In the genomic region with DNA sequence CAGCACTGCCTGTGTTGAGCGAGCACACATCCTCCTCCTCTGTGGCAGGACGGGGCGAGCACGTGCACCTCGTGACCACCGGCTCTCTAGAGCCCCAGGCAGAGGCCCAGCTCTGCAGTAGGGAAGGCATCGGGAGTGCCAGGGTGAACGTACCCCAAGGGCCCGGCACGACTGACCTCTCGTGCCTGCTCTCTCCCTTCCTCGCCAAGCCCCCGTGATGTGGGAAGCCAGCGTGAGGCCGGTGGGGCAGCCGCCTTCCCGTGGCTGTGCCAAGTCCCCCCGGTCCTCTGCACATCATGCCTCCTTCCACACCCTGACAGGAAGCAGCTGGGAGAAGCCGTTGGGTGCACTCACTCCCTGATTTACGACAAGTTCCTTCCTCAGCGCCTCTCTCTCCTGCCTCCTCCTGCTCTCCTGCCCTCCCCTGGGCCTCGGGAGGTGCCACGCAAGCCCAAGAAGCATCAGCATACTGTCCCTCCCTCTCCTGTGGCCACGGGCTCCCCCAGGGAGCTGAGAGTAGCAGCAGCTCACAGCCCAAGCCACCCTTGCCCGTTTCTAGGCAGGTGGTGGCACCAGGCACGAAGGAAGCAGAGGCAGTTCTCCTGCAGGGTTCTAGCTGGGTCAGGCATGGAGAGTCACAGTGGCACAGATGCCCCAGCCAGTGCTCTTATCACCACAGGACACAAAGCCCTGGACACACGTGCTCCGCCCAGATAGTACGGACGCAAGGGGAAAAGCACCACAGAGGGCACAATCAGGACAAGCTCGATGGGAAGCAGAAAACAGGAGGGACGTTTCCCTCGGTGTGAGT, we compare ENCODE assay signal across 8 cellular contexts. TPM values are rescaled to one million over a fixed set of nuclear protein-coding genes. Genes with fewer than 3 reads are reported as not detected.
DNase-seq lines count a peak whose midpoint lies in the region; ATAC-seq and TF ChIP-seq lines count a peak whose summit lies in the region.

No MANE protein-coding gene starts in this region.

- H3K4me3 ChIP-seq in lung (no peak overlapping the region), uterus (no peak overlapping the region), smooth muscle cell (no peak overlapping the region)

- H3K4me1 Mint-ChIP-seq in activated naive CD4-positive, alpha-beta T cell treated with anti-CD3 and anti-CD28 coated beads, Interleukin-2, amount 50 U/mL, for 24 hours = peaks cover 24% of the 10 kb centered on the region
- H3K4me1 Mint-ChIP-seq in activated T-cell treated with anti-CD3 and anti-CD28 coated beads, Interleukin-2, amount 50 U/mL, for 72 hours (ENCODE audit: low read depth) = peaks cover 54% of the 10 kb centered on the region

- no peak overlapping the region for H3K9ac ChIP-seq in smooth muscle cell (ENCODE audit: low read depth)

- H3K36me3 Mint-ChIP-seq in activated naive CD4-positive, alpha-beta T cell treated with anti-CD3 and anti-CD28 coated beads, Interleukin-2, amount 50 U/mL, for 24 hours = peaks cover 2% of the 10 kb centered on the region
- H3K36me3 Mint-ChIP-seq in activated T-cell treated with anti-CD3 and anti-CD28 coated beads, Interleukin-2, amount 50 U/mL, for 72 hours (ENCODE audit: insufficient read depth in 2 of 2) = peaks cover 2 to 7% of the 10 kb centered on the region in 2 donors

- intact Hi-C loops in uterus (cut with DNase I; ENCODE audit: low total_unique reads) = loop anchor here (10.0 kb wide), 1 partner anchor 110 kb away; the partner anchor contains the start of gene GNA12

- H3K27ac ChIP-seq in lung (ENCODE audit: low read depth in 1 of 2, low read length in 1 of 2) (peak overlapping the region; percentile 5 to 38), uterus (peak overlapping the region; percentile 61 to 74), smooth muscle cell (ENCODE audit: low read depth) (no peak overlapping the region)

- no peak for TF ChIP-seq CTCF in lung (IDR thresholded peaks at IDR 0.05; ENCODE audit: control extremely low read depth, extremely low read depth)
- no peak for TF ChIP-seq CTCF in uterus (IDR thresholded peaks at IDR 0.05)
- TF ChIP-seq CTCF in smooth muscle cell (IDR thresholded peaks at IDR 0.05; ENCODE audit: borderline replicate concordance, insufficient read depth, poor library complexity, severe bottlenecking) = no peak

- no peak overlapping the region for H3K4me2 ChIP-seq in smooth muscle cell

- no peak overlapping the region for H3K4me3 Mint-ChIP-seq in activated naive CD4-positive, alpha-beta T cell treated with anti-CD3 and anti-CD28 coated beads, Interleukin-2, amount 50 U/mL, for 24 hours
- H3K4me3 Mint-ChIP-seq in activated T-cell treated with anti-CD3 and anti-CD28 coated beads, Interleukin-2, amount 50 U/mL, for 72 hours = peak overlapping the region; percentile 17 to 52

- H3K4me1 ChIP-seq in lung (ENCODE audit: control insufficient read depth in 2 of 2, insufficient read depth in 2 of 2, low read length in 2 of 2) (peaks cover 8 to 30% of the 10 kb centered on the region in 2 donors), uterus (peaks cover 0 to 9% of the 10 kb centered on the region in 2 donors), smooth muscle cell (ENCODE audit: low read depth) (no peaks in the 10 kb centered on the region)

- H3F3A ChIP-seq in smooth muscle cell (ENCODE audit: low read depth) = peaks cover 6% of the 10 kb centered on the region

- H3K27me3 ChIP-seq in lung (ENCODE audit: control insufficient read depth, insufficient read depth) = no peaks in the 10 kb centered on the region
- no peaks in the 10 kb centered on the region for H3K27me3 ChIP-seq in uterus
- no peaks in the 10 kb centered on the region for H3K27me3 ChIP-seq in smooth muscle cell (ENCODE audit: low read depth)

- H4K20me1 ChIP-seq in smooth muscle cell (ENCODE audit: low read depth) = peaks cover 43% of the 10 kb centered on the region

- H3K27ac Mint-ChIP-seq in activated naive CD4-positive, alpha-beta T cell treated with anti-CD3 and anti-CD28 coated beads, Interleukin-2, amount 50 U/mL, for 24 hours = peak overlapping the region; percentile 72
- no peak overlapping the region for H3K27ac Mint-ChIP-seq in activated T-cell treated with anti-CD3 and anti-CD28 coated beads, Interleukin-2, amount 50 U/mL, for 72 hours

- H3K79me2 ChIP-seq in smooth muscle cell (ENCODE audit: low read depth) = peaks cover 30% of the 10 kb centered on the region

- no peaks in the 10 kb centered on the region for H3K9me3 Mint-ChIP-seq in activated naive CD4-positive, alpha-beta T cell treated with anti-CD3 and anti-CD28 coated beads, Interleukin-2, amount 50 U/mL, for 24 hours
- no peaks in the 10 kb centered on the region for H3K9me3 Mint-ChIP-seq in activated T-cell treated with anti-CD3 and anti-CD28 coated beads, Interleukin-2, amount 50 U/mL, for 72 hours

- no peak for TF ChIP-seq POLR2A in uterus (IDR thresholded peaks at IDR 0.05)

- H3K9me3 ChIP-seq in lung (ENCODE audit: control insufficient read depth in 2 of 2, insufficient read depth in 1 of 2, low read length in 1 of 2) = peaks cover 0 to 3% of the 10 kb centered on the region in 2 donors
- H3K9me3 ChIP-seq in uterus = no peaks in the 10 kb centered on the region
- no peaks in the 10 kb centered on the region for H3K9me3 ChIP-seq in smooth muscle cell (replicated peaks; ENCODE audit: low read depth)

- no peak for DNase-seq in activated naive CD4-positive, alpha-beta T cell treated with Interleukin-2 at 50 U/mL for 16 hours
- DNase-seq in activated T-cell treated with anti-CD3 and anti-CD28 coated beads, Interleukin-2, amount 50 U/mL, for 72 hours = no peak
- DNase-seq in lung (ENCODE audit: low spot score) = no peak
- DNase-seq in uterus = peak; percentile 60 to 71
- no peak for DNase-seq in smooth muscle cell (lab: John Stamatoyannopoulos, UW; ENCODE audit: unreplicated experiment)

- no peak overlapping the region for H2AFZ ChIP-seq in smooth muscle cell (ENCODE audit: low read depth)

- WGBS in lung, 2 donors = 14 to 35% methylated on average over 31 to 33 of the region's 33 CpGs
- 80% methylated on average over 33 of the region's 33 CpGs for WGBS in smooth muscle cell (ENCODE audit: low lambda C conversion rate)

- H3K27me3 Mint-ChIP-seq in activated naive CD4-positive, alpha-beta T cell treated with anti-CD3 and anti-CD28 coated beads, Interleukin-2, amount 50 U/mL, for 24 hours = no peaks in the 10 kb centered on the region
- H3K27me3 Mint-ChIP-seq in activated T-cell treated with anti-CD3 and anti-CD28 coated beads, Interleukin-2, amount 50 U/mL, for 72 hours (ENCODE audit: low read depth) = no peaks in the 10 kb centered on the region

- H3K36me3 ChIP-seq in lung (ENCODE audit: control insufficient read depth in 2 of 2, insufficient read depth in 2 of 2, low read length in 2 of 2) = peaks cover 12 to 13% of the 10 kb centered on the region in 2 donors
- no peaks in the 10 kb centered on the region for H3K36me3 ChIP-seq in uterus
- H3K36me3 ChIP-seq in smooth muscle cell (ENCODE audit: low read depth) = no peaks in the 10 kb centered on the region

- peak; percentile 25 to 45 for ATAC-seq in activated T-cell treated with anti-CD3 and anti-CD28 coated beads, Interleukin-2, amount 50 U/mL, for 72 hours (replicated peaks in 1 of 2)
- peak; percentile 10 for ATAC-seq in lung (ENCODE audit: insufficient read depth, low FRiP score)
- no peak for ATAC-seq in GM21528 (IDR thresholded peaks at IDR 0.05; ENCODE audit: low FRiP score, unreplicated experiment)
- ATAC-seq in GM19452 (IDR thresholded peaks at IDR 0.05; ENCODE audit: unreplicated experiment) = no peak

RNA-seq across cellular contexts. Expression of gene AMZ1, which starts 47.0 kb away (rescaled TPM):
- total RNA-seq in activated T-cell treated with anti-CD3 and anti-CD28 coated beads, Interleukin-2, amount 50 U/mL, for 72 hours = 1 to 10 TPM in 1 of 2 donors, under 1 TPM in 1; 0.34 to 1.3 TPM
- 1 to 10 TPM in 1 of 2 donors, under 1 TPM in 1; 0.65 to 8.3 TPM for total RNA-seq in lung
- polyA plus RNA-seq in lung = under 1 TPM; 0.13 to 0.39 TPM
- total RNA-seq in uterus = 1 to 10 TPM in 2 of 4 donors, under 1 TPM in 1, not detected in 1; 0.35 to 4.6 (median 4.4) TPM
- total RNA-seq in smooth muscle cell = 1.1 and 1.4 TPM in 2 replicates
- 0.63 and 2.4 TPM in 2 replicates for polyA plus RNA-seq in smooth muscle cell

Comparison
In these comparisons a context has a peak if more than half of its experiments do, and no peak if none do; other contexts are left out.
1. DNase-seq: peak in uterus (2 of 2); none in activated naive CD4-positive, alpha-beta T cell treated with Interleukin-2 at 50 U/mL for 16 hours (single experiment), activated T-cell treated with anti-CD3 and anti-CD28 coated beads, Interleukin-2, amount 50 U/mL, for 72 hours (0 of 2), lung (single experiment) and smooth muscle cell (single experiment).
2. ATAC-seq: peak in activated T-cell treated with anti-CD3 and anti-CD28 coated beads, Interleukin-2, amount 50 U/mL, for 72 hours (2 of 2) and lung (single experiment); none in GM21528 (single experiment) and GM19452 (single experiment).